ENCODE assay signal across 17 cellular contexts in the genomic region with DNA sequence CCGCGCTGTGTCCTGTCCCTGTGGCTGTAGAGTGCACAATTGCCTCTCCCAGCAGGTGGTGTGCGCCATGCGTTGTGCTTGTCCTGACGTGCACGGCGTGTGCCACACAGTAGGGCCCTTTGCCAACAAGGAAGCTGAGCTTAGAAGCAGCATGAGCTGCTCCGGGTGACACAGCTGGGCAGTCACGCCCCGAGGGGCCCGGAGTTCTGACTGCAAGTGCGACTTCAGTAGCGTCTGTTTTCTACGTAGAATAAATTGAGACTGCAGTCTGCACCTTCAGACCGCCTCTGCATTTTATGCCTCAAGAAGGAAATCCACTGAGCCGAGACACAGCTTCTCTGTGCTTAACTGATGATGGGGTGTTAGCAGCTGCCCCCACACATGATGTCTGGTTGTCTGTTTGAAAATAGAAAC.
DNase-seq lines count a peak whose midpoint lies in the region; ATAC-seq and TF ChIP-seq lines count a peak whose summit lies in the region.
"Had no signal": no experiment of that assay in that cellular context is flagged by ENCODE, and none has a peak within 500 bp of the region (broad histone marks: within the 10 kb centered on the region; RNA-seq: fewer than 3 reads in every experiment).

No MANE protein-coding gene starts in this region.

- peak; percentile 19 for DNase-seq in activated CD4-positive, alpha-beta T cell treated with anti-CD3 and anti-CD28 coated beads for 48 hours
- no peak for DNase-seq in activated CD4-positive, alpha-beta T cell treated with anti-CD3 and anti-CD28 coated beads, Interleukin-2, amount 10 ng/mL, durations not matched to agents 7 days and 5 days
- DNase-seq in glutamatergic neuron (no peak), putamen (ENCODE audit: low spot score) (no peak)
- DNase-seq in stimulated activated CD8-positive, alpha-beta memory T cell treated with anti-CD3 and anti-CD28 coated beads, Interleukin-4, amount 100 ng/mL, for 48 hours: peak; percentile 26
- DNase-seq in activated naive CD8-positive, alpha-beta T cell treated with anti-CD3 and anti-CD28 coated beads, Interleukin-2, amount 50 U/mL, for 24 hours: no peak
- DNase-seq in stimulated activated naive CD4-positive, alpha-beta T cell treated with Interleukin-2 at 50 U/mL for 16 hours (lab: John Stamatoyannopoulos, UW): no peak
- DNase-seq: CD8-positive, alpha-beta memory T cell; H9; NCI-H1092 treated with DMSO at 0.1 percent for 48 hours; NCI-H345; stimulated activated CD4-positive, alpha-beta T cell treated with anti-CD3 and anti-CD28 coated beads, Interleukin-2, amount 100 ng/mL, for 24 hours had no signal

- no peak overlapping the region for H3K27ac Mint-ChIP-seq in activated CD4-positive, alpha-beta T cell treated with anti-CD3 and anti-CD28 coated beads, Interleukin-2, amount 10 ng/mL, durations not matched to agents 7 days and 5 days
- peak overlapping the region; percentile 11 for H3K27ac Mint-ChIP-seq in glutamatergic neuron (ENCODE audit: unreplicated experiment)
- no peak overlapping the region for H3K27ac Mint-ChIP-seq in activated naive CD8-positive, alpha-beta T cell treated with anti-CD3 and anti-CD28 coated beads, Interleukin-2, amount 50 U/mL, for 24 hours
- H3K27ac Mint-ChIP-seq: H9 had no signal

- H3K4me3 Mint-ChIP-seq in activated CD4-positive, alpha-beta T cell treated with anti-CD3 and anti-CD28 coated beads, Interleukin-2, amount 10 ng/mL, durations not matched to agents 7 days and 5 days: no peak overlapping the region
- no peak overlapping the region for H3K4me3 Mint-ChIP-seq in glutamatergic neuron (ENCODE audit: unreplicated experiment)
- no peak overlapping the region for H3K4me3 Mint-ChIP-seq in activated naive CD8-positive, alpha-beta T cell treated with anti-CD3 and anti-CD28 coated beads, Interleukin-2, amount 50 U/mL, for 24 hours
- H3K4me3 Mint-ChIP-seq: central memory CD8-positive, alpha-beta T cell; H9 had no signal

- H3K9me3 Mint-ChIP-seq in activated CD4-positive, alpha-beta T cell treated with anti-CD3 and anti-CD28 coated beads, Interleukin-2, amount 10 ng/mL, durations not matched to agents 7 days and 5 days: peaks cover 10% of the 10 kb centered on the region
- H3K9me3 Mint-ChIP-seq in glutamatergic neuron (ENCODE audit: unreplicated experiment): peaks cover 10% of the 10 kb centered on the region
- peaks cover 4% of the 10 kb centered on the region for H3K9me3 Mint-ChIP-seq in activated naive CD8-positive, alpha-beta T cell treated with anti-CD3 and anti-CD28 coated beads, Interleukin-2, amount 50 U/mL, for 24 hours
- H3K9me3 Mint-ChIP-seq: IgD-negative memory B cell had no signal

- no peak for TF ChIP-seq CTCF in glutamatergic neuron (IDR thresholded peaks at IDR 0.05; ENCODE audit: partially characterized antibody, unreplicated experiment)

- H3K4me1 Mint-ChIP-seq in activated CD4-positive, alpha-beta T cell treated with anti-CD3 and anti-CD28 coated beads, Interleukin-2, amount 10 ng/mL, durations not matched to agents 7 days and 5 days: no peaks in the 10 kb centered on the region
- peaks cover 20% of the 10 kb centered on the region for H3K4me1 Mint-ChIP-seq in glutamatergic neuron (ENCODE audit: low read depth, unreplicated experiment)
- H3K4me1 Mint-ChIP-seq in activated naive CD8-positive, alpha-beta T cell treated with anti-CD3 and anti-CD28 coated beads, Interleukin-2, amount 50 U/mL, for 24 hours: no peaks in the 10 kb centered on the region
- H3K4me1 Mint-ChIP-seq: central memory CD8-positive, alpha-beta T cell; H9 had no signal

- CTCF ChIA-PET in activated CD4-positive, alpha-beta T cell treated with anti-CD3 and anti-CD28 coated beads, Interleukin-2, amount 10 ng/mL, durations not matched to agents 7 days and 5 days (lab: Charles Lee): no interaction called here

- no peaks in the 10 kb centered on the region for H3K27me3 Mint-ChIP-seq in activated CD4-positive, alpha-beta T cell treated with anti-CD3 and anti-CD28 coated beads, Interleukin-2, amount 10 ng/mL, durations not matched to agents 7 days and 5 days
- H3K27me3 Mint-ChIP-seq in glutamatergic neuron (ENCODE audit: unreplicated experiment): peaks cover 12% of the 10 kb centered on the region
- H3K27me3 Mint-ChIP-seq in activated naive CD8-positive, alpha-beta T cell treated with anti-CD3 and anti-CD28 coated beads, Interleukin-2, amount 50 U/mL, for 24 hours: no peaks in the 10 kb centered on the region
- H3K27me3 Mint-ChIP-seq: central memory CD8-positive, alpha-beta T cell had no signal

- no peaks in the 10 kb centered on the region for H3K36me3 Mint-ChIP-seq in activated CD4-positive, alpha-beta T cell treated with anti-CD3 and anti-CD28 coated beads, Interleukin-2, amount 10 ng/mL, durations not matched to agents 7 days and 5 days (ENCODE audit: low read depth)
- H3K36me3 Mint-ChIP-seq in glutamatergic neuron (ENCODE audit: unreplicated experiment): no peaks in the 10 kb centered on the region
- no peaks in the 10 kb centered on the region for H3K36me3 Mint-ChIP-seq in activated naive CD8-positive, alpha-beta T cell treated with anti-CD3 and anti-CD28 coated beads, Interleukin-2, amount 50 U/mL, for 24 hours (ENCODE audit: low read depth)
- H3K36me3 Mint-ChIP-seq: CD8-positive, alpha-beta memory T cell had no signal

- POLR2A ChIA-PET in activated CD4-positive, alpha-beta T cell treated with anti-CD3 and anti-CD28 coated beads, Interleukin-2, amount 10 ng/mL, durations not matched to agents 7 days and 5 days (lab: Charles Lee): no interaction called here

- ATAC-seq in HG03025 (IDR thresholded peaks at IDR 0.05; ENCODE audit: low FRiP score, unreplicated experiment): peak; percentile 65
- ATAC-seq in activated naive CD8-positive, alpha-beta T cell treated with anti-CD3 and anti-CD28 coated beads, Interleukin-2, amount 50 U/mL, for 24 hours: no peak
- ATAC-seq: gastroesophageal sphincter, Panc1 had no signal

Comparison
In these comparisons a context has a peak if more than half of its experiments do, and no peak if none do; other contexts are left out.
1. DNase-seq: peak in activated CD4-positive, alpha-beta T cell treated with anti-CD3 and anti-CD28 coated beads for 48 hours (single experiment) and stimulated activated CD8-positive, alpha-beta memory T cell treated with anti-CD3 and anti-CD28 coated beads, Interleukin-4, amount 100 ng/mL, for 48 hours (single experiment); none in activated CD4-positive, alpha-beta T cell treated with anti-CD3 and anti-CD28 coated beads, Interleukin-2, amount 10 ng/mL, durations not matched to agents 7 days and 5 days (single experiment), glutamatergic neuron (single experiment), activated naive CD8-positive, alpha-beta T cell treated with anti-CD3 and anti-CD28 coated beads, Interleukin-2, amount 50 U/mL, for 24 hours (single experiment), stimulated activated naive CD4-positive, alpha-beta T cell treated with Interleukin-2 at 50 U/mL for 16 hours (single experiment) and putamen (single experiment).